Comparison of ENCODE assay signal across 1 cellular context in the genomic region with DNA sequence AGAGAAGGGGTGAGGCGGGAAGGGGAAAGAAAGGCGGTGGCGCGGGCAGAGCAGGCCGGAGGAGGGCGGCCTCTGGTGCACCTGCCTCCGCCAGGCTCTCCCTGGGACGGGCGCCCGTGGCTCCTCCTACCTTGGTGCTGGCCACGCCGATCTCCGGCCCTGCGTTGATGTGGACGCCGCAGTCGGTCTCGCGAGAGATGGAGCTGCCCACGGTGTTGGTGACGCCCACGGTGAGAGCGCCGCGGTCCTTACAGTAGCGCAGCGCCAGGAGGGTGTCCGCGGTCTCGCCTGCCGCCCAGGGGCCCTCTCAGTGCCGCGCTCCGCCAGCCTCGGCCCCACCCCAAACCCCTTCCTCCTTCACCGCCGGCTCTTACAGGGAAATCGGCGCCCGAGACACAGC.
TF ChIP-seq lines count a peak whose summit lies in the region.

No MANE protein-coding gene starts in this region.

TF ChIP-seq in HepG2, 621 proteins besides CTCF, POLR2A, EP300 and RAD21 (continued from another document and continues in another):
- TF ChIP-seq, protein P1, sequence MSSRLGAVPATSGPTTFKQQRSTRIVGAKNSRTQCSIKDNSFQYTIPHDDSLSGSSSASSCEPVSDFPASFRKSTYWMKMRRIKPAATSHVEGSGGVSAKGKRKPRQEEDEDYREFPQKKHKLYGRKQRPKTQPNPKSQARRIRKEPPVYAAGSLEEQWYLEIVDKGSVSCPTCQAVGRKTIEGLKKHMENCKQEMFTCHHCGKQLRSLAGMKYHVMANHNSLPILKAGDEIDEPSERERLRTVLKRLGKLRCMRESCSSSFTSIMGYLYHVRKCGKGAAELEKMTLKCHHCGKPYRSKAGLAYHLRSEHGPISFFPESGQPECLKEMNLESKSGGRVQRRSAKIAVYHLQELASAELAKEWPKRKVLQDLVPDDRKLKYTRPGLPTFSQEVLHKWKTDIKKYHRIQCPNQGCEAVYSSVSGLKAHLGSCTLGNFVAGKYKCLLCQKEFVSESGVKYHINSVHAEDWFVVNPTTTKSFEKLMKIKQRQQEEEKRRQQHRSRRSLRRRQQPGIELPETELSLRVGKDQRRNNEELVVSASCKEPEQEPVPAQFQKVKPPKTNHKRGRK (CRISPR knock-in tag; IDR thresholded peaks at IDR 0.05) = no peak
- TF ChIP-seq HDAC6 (IDR thresholded peaks at IDR 0.05; ENCODE audit: low read depth, low read length) (no peak), SP4 (CRISPR knock-in tag; IDR thresholded peaks at IDR 0.05) (0 out of 2 replicates have a peak, but pooled peaks have one; percentile 39), SIX1 (CRISPR knock-in tag; IDR thresholded peaks at IDR 0.05; ENCODE audit: borderline replicate concordance) (no peak), ZNF790 (CRISPR knock-in tag; IDR thresholded peaks at IDR 0.05; ENCODE audit: borderline replicate concordance) (no peak), JDP2 (CRISPR knock-in tag; IDR thresholded peaks at IDR 0.05; ENCODE audit: borderline replicate concordance) (no peak), ZBTB1 (CRISPR knock-in tag; IDR thresholded peaks at IDR 0.05; ENCODE audit: borderline replicate concordance) (no peak), MTF2 (CRISPR knock-in tag; IDR thresholded peaks at IDR 0.05; ENCODE audit: borderline replicate concordance) (no peak), NFKBIZ (CRISPR knock-in tag; IDR thresholded peaks at IDR 0.05) (no peak), POLR2AphosphoS5 (IDR thresholded peaks at IDR 0.05; ENCODE audit: low read depth, low read length) (0 out of 2 replicates have a peak, but pooled peaks have one; percentile 19), ARNT2 (CRISPR knock-in tag; IDR thresholded peaks at IDR 0.05; ENCODE audit: low read depth) (0 out of 2 replicates have a peak, but pooled peaks have one; percentile 66), ZNF160 (CRISPR knock-in tag; IDR thresholded peaks at IDR 0.05) (no peak), MEIS1 (CRISPR knock-in tag; IDR thresholded peaks at IDR 0.05; ENCODE audit: borderline replicate concordance) (no peak), FOXA1 (IDR thresholded peaks at IDR 0.05) (no peak), FOXA1 (CRISPR knock-in tag; IDR thresholded peaks at IDR 0.05) (no peak), ZNF205 (CRISPR knock-in tag; IDR thresholded peaks at IDR 0.05) (no peak), SPEN (CRISPR knock-in tag; IDR thresholded peaks at IDR 0.05; ENCODE audit: low read depth) (peak; percentile 53; the same call in 1 of the 2 replicates), KDM5A (IDR thresholded peaks at IDR 0.05; ENCODE audit: borderline replicate concordance, low read length) (no peak), MAF1 (CRISPR knock-in tag; IDR thresholded peaks at IDR 0.05; ENCODE audit: borderline replicate concordance) (no peak), DR1 (CRISPR knock-in tag; IDR thresholded peaks at IDR 0.05) (peak; percentile 24; the same call in 1 of the 2 replicates), BRCA1 (CRISPR knock-in tag; IDR thresholded peaks at IDR 0.05) (no peak), SALL1 (CRISPR knock-in tag; IDR thresholded peaks at IDR 0.05) (peak; percentile 52), KLF16 (CRISPR knock-in tag; IDR thresholded peaks at IDR 0.05) (no peak), GTF2F1 (IDR thresholded peaks at IDR 0.05; ENCODE audit: low read length) (no peak), SATB2 (CRISPR knock-in tag; IDR thresholded peaks at IDR 0.05) (no peak), DNMT1 (CRISPR knock-in tag; IDR thresholded peaks at IDR 0.05) (no peak), NFKB2 (CRISPR knock-in tag; IDR thresholded peaks at IDR 0.05; ENCODE audit: borderline replicate concordance) (0 out of 2 replicates have a peak, but pooled peaks have one; percentile 30), HOXA3 (CRISPR knock-in tag; IDR thresholded peaks at IDR 0.05) (peak; percentile 65), ZNF629 (CRISPR knock-in tag; conservative IDR thresholded peaks at IDR 0.05) (no peak)
- TF ChIP-seq, protein P2, sequence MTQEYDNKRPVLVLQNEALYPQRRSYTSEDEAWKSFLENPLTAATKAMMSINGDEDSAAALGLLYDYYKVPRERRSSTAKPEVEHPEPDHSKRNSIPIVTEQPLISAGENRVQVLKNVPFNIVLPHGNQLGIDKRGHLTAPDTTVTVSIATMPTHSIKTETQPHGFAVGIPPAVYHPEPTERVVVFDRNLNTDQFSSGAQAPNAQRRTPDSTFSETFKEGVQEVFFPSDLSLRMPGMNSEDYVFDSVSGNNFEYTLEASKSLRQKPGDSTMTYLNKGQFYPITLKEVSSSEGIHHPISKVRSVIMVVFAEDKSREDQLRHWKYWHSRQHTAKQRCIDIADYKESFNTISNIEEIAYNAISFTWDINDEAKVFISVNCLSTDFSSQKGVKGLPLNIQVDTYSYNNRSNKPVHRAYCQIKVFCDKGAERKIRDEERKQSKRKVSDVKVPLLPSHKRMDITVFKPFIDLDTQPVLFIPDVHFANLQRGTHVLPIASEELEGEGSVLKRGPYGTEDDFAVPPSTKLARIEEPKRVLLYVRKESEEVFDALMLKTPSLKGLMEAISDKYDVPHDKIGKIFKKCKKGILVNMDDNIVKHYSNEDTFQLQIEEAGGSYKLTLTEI (CRISPR knock-in tag; conservative IDR thresholded peaks at IDR 0.05) = no peak
- TF ChIP-seq, protein P3, sequence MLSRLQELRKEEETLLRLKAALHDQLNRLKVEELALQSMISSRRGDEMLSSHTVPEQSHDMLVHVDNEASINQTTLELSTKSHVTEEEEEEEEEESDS (CRISPR knock-in tag; IDR thresholded peaks at IDR 0.05; ENCODE audit: borderline replicate concordance) = no peak
- TF ChIP-seq, protein P4, sequence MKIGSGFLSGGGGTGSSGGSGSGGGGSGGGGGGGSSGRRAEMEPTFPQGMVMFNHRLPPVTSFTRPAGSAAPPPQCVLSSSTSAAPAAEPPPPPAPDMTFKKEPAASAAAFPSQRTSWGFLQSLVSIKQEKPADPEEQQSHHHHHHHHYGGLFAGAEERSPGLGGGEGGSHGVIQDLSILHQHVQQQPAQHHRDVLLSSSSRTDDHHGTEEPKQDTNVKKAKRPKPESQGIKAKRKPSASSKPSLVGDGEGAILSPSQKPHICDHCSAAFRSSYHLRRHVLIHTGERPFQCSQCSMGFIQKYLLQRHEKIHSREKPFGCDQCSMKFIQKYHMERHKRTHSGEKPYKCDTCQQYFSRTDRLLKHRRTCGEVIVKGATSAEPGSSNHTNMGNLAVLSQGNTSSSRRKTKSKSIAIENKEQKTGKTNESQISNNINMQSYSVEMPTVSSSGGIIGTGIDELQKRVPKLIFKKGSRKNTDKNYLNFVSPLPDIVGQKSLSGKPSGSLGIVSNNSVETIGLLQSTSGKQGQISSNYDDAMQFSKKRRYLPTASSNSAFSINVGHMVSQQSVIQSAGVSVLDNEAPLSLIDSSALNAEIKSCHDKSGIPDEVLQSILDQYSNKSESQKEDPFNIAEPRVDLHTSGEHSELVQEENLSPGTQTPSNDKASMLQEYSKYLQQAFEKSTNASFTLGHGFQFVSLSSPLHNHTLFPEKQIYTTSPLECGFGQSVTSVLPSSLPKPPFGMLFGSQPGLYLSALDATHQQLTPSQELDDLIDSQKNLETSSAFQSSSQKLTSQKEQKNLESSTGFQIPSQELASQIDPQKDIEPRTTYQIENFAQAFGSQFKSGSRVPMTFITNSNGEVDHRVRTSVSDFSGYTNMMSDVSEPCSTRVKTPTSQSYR (CRISPR knock-in tag; IDR thresholded peaks at IDR 0.05; ENCODE audit: borderline replicate concordance) = no peak
- TF ChIP-seq, protein P5, sequence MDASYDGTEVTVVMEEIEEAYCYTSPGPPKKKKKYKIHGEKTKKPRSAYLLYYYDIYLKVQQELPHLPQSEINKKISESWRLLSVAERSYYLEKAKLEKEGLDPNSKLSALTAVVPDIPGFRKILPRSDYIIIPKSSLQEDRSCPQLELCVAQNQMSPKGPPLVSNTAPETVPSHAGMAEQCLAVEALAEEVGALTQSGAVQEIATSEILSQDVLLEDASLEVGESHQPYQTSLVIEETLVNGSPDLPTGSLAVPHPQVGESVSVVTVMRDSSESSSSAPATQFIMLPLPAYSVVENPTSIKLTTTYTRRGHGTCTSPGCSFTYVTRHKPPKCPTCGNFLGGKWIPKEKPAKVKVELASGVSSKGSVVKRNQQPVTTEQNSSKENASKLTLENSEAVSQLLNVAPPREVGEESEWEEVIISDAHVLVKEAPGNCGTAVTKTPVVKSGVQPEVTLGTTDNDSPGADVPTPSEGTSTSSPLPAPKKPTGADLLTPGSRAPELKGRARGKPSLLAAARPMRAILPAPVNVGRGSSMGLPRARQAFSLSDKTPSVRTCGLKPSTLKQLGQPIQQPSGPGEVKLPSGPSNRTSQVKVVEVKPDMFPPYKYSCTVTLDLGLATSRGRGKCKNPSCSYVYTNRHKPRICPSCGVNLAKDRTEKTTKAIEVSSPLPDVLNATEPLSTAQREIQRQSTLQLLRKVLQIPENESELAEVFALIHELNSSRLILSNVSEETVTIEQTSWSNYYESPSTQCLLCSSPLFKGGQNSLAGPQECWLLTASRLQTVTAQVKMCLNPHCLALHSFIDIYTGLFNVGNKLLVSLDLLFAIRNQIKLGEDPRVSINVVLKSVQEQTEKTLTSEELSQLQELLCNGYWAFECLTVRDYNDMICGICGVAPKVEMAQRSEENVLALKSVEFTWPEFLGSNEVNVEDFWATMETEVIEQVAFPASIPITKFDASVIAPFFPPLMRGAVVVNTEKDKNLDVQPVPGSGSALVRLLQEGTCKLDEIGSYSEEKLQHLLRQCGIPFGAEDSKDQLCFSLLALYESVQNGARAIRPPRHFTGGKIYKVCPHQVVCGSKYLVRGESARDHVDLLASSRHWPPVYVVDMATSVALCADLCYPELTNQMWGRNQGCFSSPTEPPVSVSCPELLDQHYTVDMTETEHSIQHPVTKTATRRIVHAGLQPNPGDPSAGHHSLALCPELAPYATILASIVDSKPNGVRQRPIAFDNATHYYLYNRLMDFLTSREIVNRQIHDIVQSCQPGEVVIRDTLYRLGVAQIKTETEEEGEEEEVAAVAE (CRISPR knock-in tag; IDR thresholded peaks at IDR 0.05; ENCODE audit: borderline replicate concordance) = no peak
- TF ChIP-seq, protein P6, sequence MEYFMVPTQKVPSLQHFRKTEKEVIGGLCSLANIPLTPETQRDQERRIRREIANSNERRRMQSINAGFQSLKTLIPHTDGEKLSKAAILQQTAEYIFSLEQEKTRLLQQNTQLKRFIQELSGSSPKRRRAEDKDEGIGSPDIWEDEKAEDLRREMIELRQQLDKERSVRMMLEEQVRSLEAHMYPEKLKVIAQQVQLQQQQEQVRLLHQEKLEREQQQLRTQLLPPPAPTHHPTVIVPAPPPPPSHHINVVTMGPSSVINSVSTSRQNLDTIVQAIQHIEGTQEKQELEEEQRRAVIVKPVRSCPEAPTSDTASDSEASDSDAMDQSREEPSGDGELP (IDR thresholded peaks at IDR 0.05; ENCODE audit: borderline replicate concordance, low read depth) = no peak
- TF ChIP-seq, protein P7, sequence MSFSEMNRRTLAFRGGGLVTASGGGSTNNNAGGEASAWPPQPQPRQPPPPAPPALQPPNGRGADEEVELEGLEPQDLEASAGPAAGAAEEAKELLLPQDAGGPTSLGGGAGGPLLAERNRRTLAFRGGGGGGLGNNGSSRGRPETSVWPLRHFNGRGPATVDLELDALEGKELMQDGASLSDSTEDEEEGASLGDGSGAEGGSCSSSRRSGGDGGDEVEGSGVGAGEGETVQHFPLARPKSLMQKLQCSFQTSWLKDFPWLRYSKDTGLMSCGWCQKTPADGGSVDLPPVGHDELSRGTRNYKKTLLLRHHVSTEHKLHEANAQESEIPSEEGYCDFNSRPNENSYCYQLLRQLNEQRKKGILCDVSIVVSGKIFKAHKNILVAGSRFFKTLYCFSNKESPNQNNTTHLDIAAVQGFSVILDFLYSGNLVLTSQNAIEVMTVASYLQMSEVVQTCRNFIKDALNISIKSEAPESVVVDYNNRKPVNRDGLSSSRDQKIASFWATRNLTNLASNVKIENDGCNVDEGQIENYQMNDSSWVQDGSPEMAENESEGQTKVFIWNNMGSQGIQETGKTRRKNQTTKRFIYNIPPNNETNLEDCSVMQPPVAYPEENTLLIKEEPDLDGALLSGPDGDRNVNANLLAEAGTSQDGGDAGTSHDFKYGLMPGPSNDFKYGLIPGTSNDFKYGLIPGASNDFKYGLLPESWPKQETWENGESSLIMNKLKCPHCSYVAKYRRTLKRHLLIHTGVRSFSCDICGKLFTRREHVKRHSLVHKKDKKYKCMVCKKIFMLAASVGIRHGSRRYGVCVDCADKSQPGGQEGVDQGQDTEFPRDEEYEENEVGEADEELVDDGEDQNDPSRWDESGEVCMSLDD (CRISPR knock-in tag; IDR thresholded peaks at IDR 0.05; ENCODE audit: borderline replicate concordance) = no peak
- TF ChIP-seq, protein P8, sequence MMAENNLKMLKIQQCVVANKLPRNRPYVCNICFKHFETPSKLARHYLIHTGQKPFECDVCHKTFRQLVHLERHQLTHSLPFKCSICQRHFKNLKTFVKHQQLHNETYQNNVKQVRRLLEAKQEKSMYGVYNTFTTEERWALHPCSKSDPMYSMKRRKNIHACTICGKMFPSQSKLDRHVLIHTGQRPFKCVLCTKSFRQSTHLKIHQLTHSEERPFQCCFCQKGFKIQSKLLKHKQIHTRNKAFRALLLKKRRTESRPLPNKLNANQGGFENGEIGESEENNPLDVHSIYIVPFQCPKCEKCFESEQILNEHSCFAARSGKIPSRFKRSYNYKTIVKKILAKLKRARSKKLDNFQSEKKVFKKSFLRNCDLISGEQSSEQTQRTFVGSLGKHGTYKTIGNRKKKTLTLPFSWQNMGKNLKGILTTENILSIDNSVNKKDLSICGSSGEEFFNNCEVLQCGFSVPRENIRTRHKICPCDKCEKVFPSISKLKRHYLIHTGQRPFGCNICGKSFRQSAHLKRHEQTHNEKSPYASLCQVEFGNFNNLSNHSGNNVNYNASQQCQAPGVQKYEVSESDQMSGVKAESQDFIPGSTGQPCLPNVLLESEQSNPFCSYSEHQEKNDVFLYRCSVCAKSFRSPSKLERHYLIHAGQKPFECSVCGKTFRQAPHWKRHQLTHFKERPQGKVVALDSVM (CRISPR knock-in tag; IDR thresholded peaks at IDR 0.05) = peak; percentile 39; the same call in 1 of the 2 replicates
- TF ChIP-seq, protein P9, sequence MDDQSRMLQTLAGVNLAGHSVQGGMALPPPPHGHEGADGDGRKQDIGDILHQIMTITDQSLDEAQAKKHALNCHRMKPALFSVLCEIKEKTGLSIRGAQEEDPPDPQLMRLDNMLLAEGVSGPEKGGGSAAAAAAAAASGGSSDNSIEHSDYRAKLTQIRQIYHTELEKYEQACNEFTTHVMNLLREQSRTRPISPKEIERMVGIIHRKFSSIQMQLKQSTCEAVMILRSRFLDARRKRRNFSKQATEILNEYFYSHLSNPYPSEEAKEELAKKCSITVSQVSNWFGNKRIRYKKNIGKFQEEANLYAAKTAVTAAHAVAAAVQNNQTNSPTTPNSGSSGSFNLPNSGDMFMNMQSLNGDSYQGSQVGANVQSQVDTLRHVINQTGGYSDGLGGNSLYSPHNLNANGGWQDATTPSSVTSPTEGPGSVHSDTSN (CRISPR knock-in tag; IDR thresholded peaks at IDR 0.05; ENCODE audit: borderline replicate concordance) = no peak
